8 cellular contexts compared by ENCODE assay signal in genomic region chr5:128537999-128538248, GRCh38. TPM values are rescaled to one million over a fixed set of nuclear protein-coding genes. Genes with fewer than 3 reads are reported as not detected.
DNase-seq lines count a peak whose midpoint lies in the region; ATAC-seq and TF ChIP-seq lines count a peak whose summit lies in the region.
"Had no signal": no experiment of that assay in that cellular context is flagged by ENCODE, and none has a peak within 500 bp of the region (broad histone marks: within the 10 kb centered on the region; RNA-seq: fewer than 3 reads in every experiment).

Gene FBN2, minus strand, starts transcription at chr5:128538245. Its CDS starts 642 bp downstream, at chr5:128537603.

- WGBS in transverse colon (ENCODE audit: low coverage in 1 of 2), 2 donors: 3 to 4% methylated on average over 12 to 26 of the region's 26 CpGs

- no peak for TF ChIP-seq POLR2A in transverse colon (IDR thresholded peaks at IDR 0.05)

- in situ Hi-C loops in transverse colon (cut with MboI; ENCODE audit: low pct_ligation_motif_present in 1 of 4, low pct_unique_long_range_greater_than_20kb in 1 of 4, low sequenced_read_pairs in 3 of 4): no loop called here

- peak within 1 kb of the TSS; percentile 80 for H3K9ac ChIP-seq in HUES6 (ENCODE audit: low read length)

- H3K27me3 ChIP-seq in HUES6 (ENCODE audit: control insufficient read depth, insufficient read depth, low read length): peaks cover 38% of the 10 kb centered on the region
- H3K27me3 ChIP-seq in mononuclear cell (ENCODE audit: insufficient read depth, low read length): peaks cover 25% of the 10 kb centered on the region
- H3K27me3 ChIP-seq in transverse colon: peaks cover 54% of the 10 kb centered on the region

- TF ChIP-seq EP300 in transverse colon (IDR thresholded peaks at IDR 0.05; ENCODE audit: low read depth): no peak

- no peak for TF ChIP-seq CTCF in transverse colon (IDR thresholded peaks at IDR 0.05)

- no peaks in the 10 kb centered on the region; the same call in none of the 2 replicates for H3K4me1 ChIP-seq in HUES6 (ENCODE audit: control insufficient read depth, insufficient read depth, low read length)
- H3K4me1 ChIP-seq in mononuclear cell (ENCODE audit: insufficient read depth, low read length): peaks cover 11% of the 10 kb centered on the region
- peaks cover 0 to 18% (median 8%) of the 10 kb centered on the region in 4 donors for H3K4me1 ChIP-seq in transverse colon

- H3K27ac ChIP-seq in HUES6 (ENCODE audit: low read depth, low read length): peak within 1 kb of the TSS; percentile 58; the same call in 1 of the 2 replicates
- peak within 1 kb of the TSS; percentile 13 to 42 (median 20) for H3K27ac ChIP-seq in transverse colon

- no peak for ATAC-seq in HG02852 (IDR thresholded peaks at IDR 0.05; ENCODE audit: unreplicated experiment)

- no peaks in the 10 kb centered on the region for H3K9me3 ChIP-seq in HUES6 (ENCODE audit: control insufficient read depth, insufficient read depth, low read depth, low read length)
- no peaks in the 10 kb centered on the region for H3K9me3 ChIP-seq in mononuclear cell (ENCODE audit: low read depth, low read length)
- H3K9me3 ChIP-seq in transverse colon: no peaks in the 10 kb centered on the region

- no peaks in the 10 kb centered on the region; the same call in 1 of the 2 replicates for H3K36me3 ChIP-seq in HUES6 (ENCODE audit: control insufficient read depth, insufficient read depth, low read length)
- no peaks in the 10 kb centered on the region for H3K36me3 ChIP-seq in transverse colon

- intact Hi-C loops in transverse colon (cut with DNase I; ENCODE audit: low total_unique reads): no loop called here

- DNase-seq in dermis blood vessel endothelial cell (no peak), transverse colon (no peak), NCI-H2029 treated with DMSO at 0.1 percent for 48 hours (lab: John Stamatoyannopoulos, UW) (no peak), SKM-1 (lab: John Stamatoyannopoulos, UW; ENCODE audit: unreplicated experiment) (no peak)
- DNase-seq: activated CD4-positive, alpha-beta T cell treated with anti-CD3 and anti-CD28 coated beads, Interleukin-2, amount 50 U/mL, for 1 hour had no signal

- H3K4me3 ChIP-seq in HUES6 (ENCODE audit: low read depth, low read length) (peak within 1 kb of the TSS; percentile 77), mononuclear cell (ENCODE audit: low read length) (peak within 1 kb of the TSS; percentile 41), transverse colon (peak within 1 kb of the TSS; percentile 21 to 56 (median 32))

RNA-seq across cellular contexts. Expression of gene FBN2, which starts in this region (rescaled TPM):
- 0.79 and 14.0 TPM in 2 replicates for total RNA-seq in dermis blood vessel endothelial cell
- total RNA-seq in mononuclear cell: 5.1 TPM
- total RNA-seq in transverse colon: 10 to 100 TPM in 1 of 4 donors, 1 to 10 TPM in 1, under 1 TPM in 2; 0.79 to 16.1 (median 2.6) TPM
